In genomic region chr3:183564046-183564445, GRCh38 we compare ENCODE assay signal across 23 cellular contexts. TPM values are rescaled to one million over a fixed set of nuclear protein-coding genes. Genes with fewer than 3 reads are reported as not detected.
A peak's percentile ranks its signal among the peaks of the same experiment; 100 is the strongest.
DNase-seq lines count a peak whose midpoint lies in the region; ATAC-seq, FAIRE-seq and TF ChIP-seq lines count a peak whose summit lies in the region.
"Had no signal": no experiment of that assay in that cellular context is flagged by ENCODE, and none has a peak within 500 bp of the region (broad histone marks: within the 10 kb centered on the region; RNA-seq: fewer than 3 reads in every experiment).

No MANE protein-coding gene starts in this region.

- H3K4me3 Mint-ChIP-seq in activated CD4-positive, alpha-beta T cell treated with anti-CD3 and anti-CD28 coated beads for 36 hours, result no peak overlapping the region
- H3K4me3 Mint-ChIP-seq in CD4-positive, CD25-positive, alpha-beta regulatory T cell, result no peak overlapping the region
- no peak overlapping the region for H3K4me3 Mint-ChIP-seq in T-helper 2 cell treated with Interferon-gamma antibody and Interleukin-4, amounts not matched to agents 5 μg/mL and 100 μg/mL, for 36 hours
- H3K4me3 Mint-ChIP-seq: T-helper 17 cell had no signal

- no peak for TF ChIP-seq POLR2A in H1 (IDR thresholded peaks at IDR 0.05; ENCODE audit: control extremely low read depth in 1 of 2, low read depth in 2 of 2, low read length in 2 of 2)

- no peaks in the 10 kb centered on the region for H3K9me3 Mint-ChIP-seq in activated CD4-positive, alpha-beta T cell treated with anti-CD3 and anti-CD28 coated beads for 36 hours (ENCODE audit: low read depth)
- H3K9me3 Mint-ChIP-seq in CD4-positive, CD25-positive, alpha-beta regulatory T cell, result peaks cover 0 to 2% (median 0%) of the 10 kb centered on the region in 7 donors
- H3K9me3 Mint-ChIP-seq in T-helper 2 cell treated with Interferon-gamma antibody and Interleukin-4, amounts not matched to agents 5 μg/mL and 100 μg/mL, for 36 hours, result no peaks in the 10 kb centered on the region

- POLR2A ChIA-PET in activated CD4-positive, alpha-beta T cell treated with anti-CD3 and anti-CD28 coated beads for 36 hours (lab: Charles Lee), result no interaction called here
- POLR2A ChIA-PET in H1 (lab: Charles Lee; ENCODE audit: partially characterized antibody), result no interaction called here

- H3K4me2 ChIP-seq in H1 (ENCODE audit: insufficient read depth in 1 of 2, low read depth in 2 of 2, low read length in 2 of 2), result no peak overlapping the region

- H4K8ac ChIP-seq in H1 (ENCODE audit: extremely low read depth, insufficient read depth, low read length), result no peak overlapping the region

- no peaks in the 10 kb centered on the region for H3K36me3 ChIP-seq in CD4-positive, CD25-positive, alpha-beta regulatory T cell (ENCODE audit: control insufficient read depth, insufficient read depth, low read length)
- no peaks in the 10 kb centered on the region for H3K36me3 ChIP-seq in H1 (ENCODE audit: control insufficient read depth in 2 of 4, insufficient read depth in 4 of 4, low read length in 3 of 4)
- H3K36me3 ChIP-seq: esophagus squamous epithelium, gastroesophageal sphincter, SJSA1, upper lobe of left lung had no signal

- no peak overlapping the region for H3K27ac ChIP-seq in CD4-positive, CD25-positive, alpha-beta regulatory T cell (ENCODE audit: insufficient read depth, low read length, poor library complexity, severe bottlenecking)
- no peak overlapping the region for H3K27ac ChIP-seq in H1 (ENCODE audit: low read depth, low read length)
- H3K27ac ChIP-seq: body of pancreas, esophagus squamous epithelium, gastroesophageal sphincter, SJSA1, upper lobe of left lung had no signal

- H3K27me3 Mint-ChIP-seq in activated CD4-positive, alpha-beta T cell treated with anti-CD3 and anti-CD28 coated beads for 36 hours, result no peaks in the 10 kb centered on the region
- H3K27me3 Mint-ChIP-seq in CD4-positive, CD25-positive, alpha-beta regulatory T cell, result peaks cover 4% of the 10 kb centered on the region
- peaks cover under 1% of the 10 kb centered on the region for H3K27me3 Mint-ChIP-seq in T-helper 2 cell treated with Interferon-gamma antibody and Interleukin-4, amounts not matched to agents 5 μg/mL and 100 μg/mL, for 36 hours (ENCODE audit: low read depth)
- H3K27me3 Mint-ChIP-seq: T-helper 17 cell had no signal

- no peak overlapping the region for H2BK5ac ChIP-seq in H1 (ENCODE audit: low read depth, low read length)

- H3K9me3 ChIP-seq in CD4-positive, CD25-positive, alpha-beta regulatory T cell (ENCODE audit: control insufficient read depth in 2 of 2, low read length in 2 of 2), result no peaks in the 10 kb centered on the region
- no peaks in the 10 kb centered on the region for H3K9me3 ChIP-seq in H1 (ENCODE audit: insufficient read depth in 2 of 2, low read depth in 1 of 2, low read length in 1 of 2)
- H3K9me3 ChIP-seq: body of pancreas, Caco-2, esophagus squamous epithelium, gastroesophageal sphincter, SJSA1, upper lobe of left lung had no signal

- no peaks in the 10 kb centered on the region for H3K79me1 ChIP-seq in H1 (ENCODE audit: low read depth, low read length)

- no peak overlapping the region for H3K9ac ChIP-seq in H1 (replicated peaks in 1 of 4; ENCODE audit: extremely low read depth in 1 of 4, low read depth in 3 of 4, low read length in 3 of 4)

- no peak for TF ChIP-seq EP300 in H1 (IDR thresholded peaks at IDR 0.05; ENCODE audit: borderline replicate concordance in 1 of 2, low read depth in 2 of 2, low read length in 2 of 2)

- no peak overlapping the region for H2BK12ac ChIP-seq in H1 (ENCODE audit: low read depth, low read length)

- H3K36me3 Mint-ChIP-seq in activated CD4-positive, alpha-beta T cell treated with anti-CD3 and anti-CD28 coated beads for 36 hours (ENCODE audit: low read depth), result no peaks in the 10 kb centered on the region
- H3K36me3 Mint-ChIP-seq in CD4-positive, CD25-positive, alpha-beta regulatory T cell, result no peaks in the 10 kb centered on the region
- H3K36me3 Mint-ChIP-seq in T-helper 2 cell treated with Interferon-gamma antibody and Interleukin-4, amounts not matched to agents 5 μg/mL and 100 μg/mL, for 36 hours (ENCODE audit: low read depth), result no peaks in the 10 kb centered on the region

- no peak overlapping the region for H3K14ac ChIP-seq in H1 (ENCODE audit: insufficient read length)

- no peak overlapping the region for H2BK15ac ChIP-seq in H1 (ENCODE audit: low read length)

- peak; percentile 45 for DNase-seq in activated CD4-positive, alpha-beta T cell treated with anti-CD3 and anti-CD28 coated beads for 36 hours
- DNase-seq in activated CD4-positive, alpha-beta T cell treated with anti-CD3 and anti-CD28 coated beads for 4 hours, result no peak
- peak in 1 of 3 donors; percentile 42 for DNase-seq in CD4-positive, CD25-positive, alpha-beta regulatory T cell
- no peak for DNase-seq in T-helper 2 cell treated with Interferon-gamma antibody and Interleukin-4, amounts not matched to agents 5 μg/mL and 100 μg/mL, for 36 hours (ENCODE audit: low spot score)
- DNase-seq in H1 (ENCODE audit: low read depth in 1 of 2, low spot score in 2 of 2), result no peak
- DNase-seq in omental fat pad (ENCODE audit: low spot score), result no peak
- no peak for DNase-seq in NCI-H1092 treated with DMSO at 0.1 percent for 48 hours (lab: John Stamatoyannopoulos, UW)
- DNase-seq in NCI-H345 treated with DMSO at 0.1 percent for 48 hours (lab: John Stamatoyannopoulos, UW; ENCODE audit: unreplicated experiment), result no peak
- DNase-seq: body of pancreas; Caco-2; esophagus squamous epithelium; kidney; NCI-H446 treated with DMSO at 0.1 percent for 48 hours; NK-92 treated with Interleukin-12 subunit alpha and Interleukin-12 subunit beta, amount 100 ng/mL, for 24 hours; occipital lobe; small intestine; stimulated activated CD4-positive, alpha-beta T cell treated with anti-CD3 and anti-CD28 coated beads, Interleukin-4, amount 100 ng/mL, for 1 hour; T-helper 17 cell; upper lobe of left lung had no signal

- intact Hi-C loops in activated CD4-positive, alpha-beta T cell treated with anti-CD3 and anti-CD28 coated beads for 36 hours (cut with DNase I, micrococcal nuclease), result no loop called here

- no peaks in the 10 kb centered on the region for H3K23me2 ChIP-seq in H1 (ENCODE audit: low read depth, low read length)

- peak overlapping the region; percentile 9 for H3K27ac Mint-ChIP-seq in activated CD4-positive, alpha-beta T cell treated with anti-CD3 and anti-CD28 coated beads for 36 hours
- peak overlapping the region in 1 of 3 donors; percentile 50 for H3K27ac Mint-ChIP-seq in CD4-positive, CD25-positive, alpha-beta regulatory T cell
- peak overlapping the region; percentile 45 for H3K27ac Mint-ChIP-seq in T-helper 2 cell treated with Interferon-gamma antibody and Interleukin-4, amounts not matched to agents 5 μg/mL and 100 μg/mL, for 36 hours
- H3K27ac Mint-ChIP-seq: T-helper 17 cell had no signal

- peak overlapping the region; percentile 13 for H3K4me3 ChIP-seq in CD4-positive, CD25-positive, alpha-beta regulatory T cell (ENCODE audit: low read depth, low read length)
- H3K4me3 ChIP-seq in H1 (ENCODE audit: extremely low read depth in 1 of 4, insufficient read depth in 2 of 4, low read depth in 3 of 4, low read length in 4 of 4), result no peak overlapping the region
- H3K4me3 ChIP-seq: body of pancreas, esophagus squamous epithelium, gastroesophageal sphincter, SJSA1, upper lobe of left lung had no signal

- 90% methylated on average over 5 of the region's 5 CpGs; no CpG with 5 or more reads in 1 of the 2 experiments for WGBS in H1 (ENCODE audit: extremely low coverage in 1 of 2, insufficient coverage in 1 of 2, insufficient read length in 1 of 2, insufficient replicate concordance in 2 of 2, low coverage in 1 of 2, low lambda C conversion rate in 2 of 2, missing lambda C conversion rate in 1 of 2), 2 experiments

- H2AK5ac ChIP-seq in H1 (ENCODE audit: low read depth, low read length), result no peak overlapping the region

- no peaks in the 10 kb centered on the region for H3K79me2 ChIP-seq in H1 (ENCODE audit: control insufficient read depth in 1 of 2, insufficient read depth in 2 of 2, low read length in 2 of 2)

- no peak overlapping the region for H4K5ac ChIP-seq in H1 (ENCODE audit: insufficient read length, low read depth, low read length)

- peaks cover 5% of the 10 kb centered on the region for H3K4me1 ChIP-seq in CD4-positive, CD25-positive, alpha-beta regulatory T cell (ENCODE audit: control insufficient read depth, insufficient read depth, low read length, poor library complexity, severe bottlenecking)
- no peaks in the 10 kb centered on the region for H3K4me1 ChIP-seq in H1 (replicated peaks in 1 of 4; ENCODE audit: control insufficient read depth in 3 of 4, insufficient read depth in 4 of 4, low read length in 3 of 4)
- H3K4me1 ChIP-seq: body of pancreas, SJSA1 had no signal

- H3K23ac ChIP-seq in H1 (ENCODE audit: insufficient read length), result no peak overlapping the region

- ATAC-seq in activated CD4-positive, alpha-beta T cell treated with anti-CD3 and anti-CD28 coated beads for 36 hours, result peak; percentile 72
- ATAC-seq in CD4-positive, CD25-positive, alpha-beta regulatory T cell (ENCODE audit: low read depth in 2 of 2), result no peak
- ATAC-seq in omental fat pad (ENCODE audit: low FRiP score), result no peak
- ATAC-seq: body of pancreas, gastroesophageal sphincter, T-helper 17 cell had no signal

- no peaks in the 10 kb centered on the region for H3K27me3 ChIP-seq in CD4-positive, CD25-positive, alpha-beta regulatory T cell (ENCODE audit: control insufficient read depth, insufficient read depth, low read length)
- H3K27me3 ChIP-seq in H1 (replicated peaks in 1 of 4; ENCODE audit: control insufficient read depth in 3 of 4, extremely low read depth in 1 of 4, insufficient read depth in 3 of 4, low read length in 3 of 4), result no peaks in the 10 kb centered on the region
- H3K27me3 ChIP-seq: body of pancreas, esophagus squamous epithelium, gastroesophageal sphincter, SJSA1, upper lobe of left lung had no signal

- no peak overlapping the region for H4K91ac ChIP-seq in H1 (replicated peaks; ENCODE audit: insufficient read length, low read length)

- CTCF ChIA-PET in activated CD4-positive, alpha-beta T cell treated with anti-CD3 and anti-CD28 coated beads for 36 hours (lab: Charles Lee), result interaction anchor here (0.6 kb wide), 2 partner anchors 109 to 1192 kb away, joined by 3 read pairs; no protein-coding TSS in a partner anchor
- CTCF ChIA-PET in H1 (lab: Charles Lee; ENCODE audit: partially characterized antibody), result interaction anchor here (1.1 to 1.3 kb wide), 2 partner anchors 44 to 95 kb away, joined by 3 to 4 read pairs; no protein-coding TSS in a partner anchor

- H3K4me1 Mint-ChIP-seq in activated CD4-positive, alpha-beta T cell treated with anti-CD3 and anti-CD28 coated beads for 36 hours, result peaks cover 9% of the 10 kb centered on the region
- H3K4me1 Mint-ChIP-seq in CD4-positive, CD25-positive, alpha-beta regulatory T cell, result peaks cover 0 to 15% (median 10%) of the 10 kb centered on the region in 4 donors
- peaks cover 10% of the 10 kb centered on the region for H3K4me1 Mint-ChIP-seq in T-helper 2 cell treated with Interferon-gamma antibody and Interleukin-4, amounts not matched to agents 5 μg/mL and 100 μg/mL, for 36 hours (ENCODE audit: low read depth)

- FAIRE-seq in H1 (lab: Jason Lieb, UNC), result no peak
- FAIRE-seq: A204.1, GM12892, kidney, small intestine had no signal

- no peak overlapping the region for H2BK120ac ChIP-seq in H1 (replicated peaks; ENCODE audit: low read depth, low read length)

- no peak for TF ChIP-seq RAD21 in H1 (IDR thresholded peaks at IDR 0.05 in 1 of 2, conservative IDR thresholded peaks at IDR 0.05 in 1 of 2; ENCODE audit: low read depth in 2 of 2, low read length in 2 of 2)

- H2BK20ac ChIP-seq in H1 (ENCODE audit: low read length), result no peak overlapping the region

- H3K4ac ChIP-seq in H1 (replicated peaks; ENCODE audit: insufficient read length, low read depth, low read length), result no peak overlapping the region

- no peak overlapping the region for H3K56ac ChIP-seq in H1 (replicated peaks; ENCODE audit: insufficient read length, low read depth, low read length)

- no peak for TF ChIP-seq CTCF in H1 (IDR thresholded peaks at IDR 0.05; ENCODE audit: control extremely low read depth in 1 of 3, insufficient read depth in 1 of 3, low read depth in 1 of 3, low read length in 3 of 3)
- TF ChIP-seq CTCF in omental fat pad (IDR thresholded peaks at IDR 0.05), result no peak

- H2AFZ ChIP-seq in H1 (ENCODE audit: low read length), result peak overlapping the region; percentile 80; the same call in 1 of the 2 replicates

- H4K20me1 ChIP-seq in H1 (replicated peaks in 1 of 2; ENCODE audit: control insufficient read depth in 1 of 2, insufficient read depth in 2 of 2, low read length in 2 of 2), result no peaks in the 10 kb centered on the region

- no peak overlapping the region for H3K18ac ChIP-seq in H1 (ENCODE audit: extremely low read depth, low read length)

RNA-seq across cellular contexts. Expression of gene KLHL6, which starts 8.5 kb away (rescaled TPM):
- total RNA-seq in activated CD4-positive, alpha-beta T cell treated with anti-CD3 and anti-CD28 coated beads for 36 hours, result 10 to 100 TPM; 62.8 to 64.7 TPM
- total RNA-seq in CD4-positive, CD25-positive, alpha-beta regulatory T cell, result 48.2 TPM
- polyA plus RNA-seq in CD4-positive, CD25-positive, alpha-beta regulatory T cell, result 10 to 100 TPM; 17.8 to 21.8 (median 19.3) TPM
- not detected in 2 replicates for total RNA-seq in H1 (2021; fragmentation: NEBNext Ultra II Directional; extraction: Animal tissue kit (Norgen Biotek cat#: 25700))
- 0.05 and 0.08 TPM in 2 replicates for polyA plus RNA-seq in H1 (2011; rRNA removed)
- 0.09 TPM for polyA plus RNA-seq in H1 (2011; cell fraction: cytosol; rRNA removed)
- polyA plus RNA-seq in H1 (2011; cell fraction: nucleus; rRNA removed), result 0.09 TPM
- polyA plus RNA-seq in H1 (2012, experiment 1 of 2), result 0.05 to 0.08 TPM (median 0.05 TPM) in 4 replicates
- 0.05 TPM for polyA plus RNA-seq in H1 (2012, experiment 2 of 2)
- polyA plus RNA-seq in H1 (2013, experiment 1 of 2), result 0.02 TPM
- polyA plus RNA-seq in H1 (2013, experiment 2 of 2), result 0.04 TPM
- polyA minus RNA-seq in H1 (2011; rRNA and poly(A)+ RNA removed), result 0.07 and 0.28 TPM in 2 replicates
- polyA minus RNA-seq in H1 (2011; cell fraction: cytosol; rRNA and poly(A)+ RNA removed), result not detected
- 0.40 TPM for polyA minus RNA-seq in H1 (2011; cell fraction: nucleus; rRNA and poly(A)+ RNA removed)
- 10 to 100 TPM in 1 of 4 donors, 1 to 10 TPM in 3; 3.0 to 21.5 (median 6.5) TPM for total RNA-seq in omental fat pad
- total RNA-seq: Caco-2, SJSA1 had no signal
